Comparison of ENCODE assay signal across 2 cellular contexts in genomic region chr16:14418795-14419225, GRCh38.
TF ChIP-seq lines count a peak whose summit lies in the region.

No MANE protein-coding gene starts in this region.

TF ChIP-seq in GM23338, 12 proteins besides CTCF, POLR2A, EP300 and RAD21:
- no peak for TF ChIP-seq ZNF462 (CRISPR knock-in tag; IDR thresholded peaks at IDR 0.05)
- TF ChIP-seq EZH2phosphoT487 (IDR thresholded peaks at IDR 0.05; ENCODE audit: unreplicated experiment): no peak
- TF ChIP-seq NANOG (IDR thresholded peaks at IDR 0.05; ENCODE audit: borderline replicate concordance): no peak
- no peak for TF ChIP-seq STAT1 (IDR thresholded peaks at IDR 0.05; ENCODE audit: unreplicated experiment)
- TF ChIP-seq ZNF331 (CRISPR knock-in tag; IDR thresholded peaks at IDR 0.05; ENCODE audit: low read depth): no peak
- TF ChIP-seq, protein P1, sequence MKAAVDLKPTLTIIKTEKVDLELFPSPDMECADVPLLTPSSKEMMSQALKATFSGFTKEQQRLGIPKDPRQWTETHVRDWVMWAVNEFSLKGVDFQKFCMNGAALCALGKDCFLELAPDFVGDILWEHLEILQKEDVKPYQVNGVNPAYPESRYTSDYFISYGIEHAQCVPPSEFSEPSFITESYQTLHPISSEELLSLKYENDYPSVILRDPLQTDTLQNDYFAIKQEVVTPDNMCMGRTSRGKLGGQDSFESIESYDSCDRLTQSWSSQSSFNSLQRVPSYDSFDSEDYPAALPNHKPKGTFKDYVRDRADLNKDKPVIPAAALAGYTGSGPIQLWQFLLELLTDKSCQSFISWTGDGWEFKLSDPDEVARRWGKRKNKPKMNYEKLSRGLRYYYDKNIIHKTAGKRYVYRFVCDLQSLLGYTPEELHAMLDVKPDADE (IDR thresholded peaks at IDR 0.05): no peak
- no peak for TF ChIP-seq POLR2AphosphoS5 (IDR thresholded peaks at IDR 0.05; ENCODE audit: low read depth)
- TF ChIP-seq EZH2 (IDR thresholded peaks at IDR 0.05; ENCODE audit: low read depth, unreplicated experiment): no peak
- TF ChIP-seq, protein P2, sequence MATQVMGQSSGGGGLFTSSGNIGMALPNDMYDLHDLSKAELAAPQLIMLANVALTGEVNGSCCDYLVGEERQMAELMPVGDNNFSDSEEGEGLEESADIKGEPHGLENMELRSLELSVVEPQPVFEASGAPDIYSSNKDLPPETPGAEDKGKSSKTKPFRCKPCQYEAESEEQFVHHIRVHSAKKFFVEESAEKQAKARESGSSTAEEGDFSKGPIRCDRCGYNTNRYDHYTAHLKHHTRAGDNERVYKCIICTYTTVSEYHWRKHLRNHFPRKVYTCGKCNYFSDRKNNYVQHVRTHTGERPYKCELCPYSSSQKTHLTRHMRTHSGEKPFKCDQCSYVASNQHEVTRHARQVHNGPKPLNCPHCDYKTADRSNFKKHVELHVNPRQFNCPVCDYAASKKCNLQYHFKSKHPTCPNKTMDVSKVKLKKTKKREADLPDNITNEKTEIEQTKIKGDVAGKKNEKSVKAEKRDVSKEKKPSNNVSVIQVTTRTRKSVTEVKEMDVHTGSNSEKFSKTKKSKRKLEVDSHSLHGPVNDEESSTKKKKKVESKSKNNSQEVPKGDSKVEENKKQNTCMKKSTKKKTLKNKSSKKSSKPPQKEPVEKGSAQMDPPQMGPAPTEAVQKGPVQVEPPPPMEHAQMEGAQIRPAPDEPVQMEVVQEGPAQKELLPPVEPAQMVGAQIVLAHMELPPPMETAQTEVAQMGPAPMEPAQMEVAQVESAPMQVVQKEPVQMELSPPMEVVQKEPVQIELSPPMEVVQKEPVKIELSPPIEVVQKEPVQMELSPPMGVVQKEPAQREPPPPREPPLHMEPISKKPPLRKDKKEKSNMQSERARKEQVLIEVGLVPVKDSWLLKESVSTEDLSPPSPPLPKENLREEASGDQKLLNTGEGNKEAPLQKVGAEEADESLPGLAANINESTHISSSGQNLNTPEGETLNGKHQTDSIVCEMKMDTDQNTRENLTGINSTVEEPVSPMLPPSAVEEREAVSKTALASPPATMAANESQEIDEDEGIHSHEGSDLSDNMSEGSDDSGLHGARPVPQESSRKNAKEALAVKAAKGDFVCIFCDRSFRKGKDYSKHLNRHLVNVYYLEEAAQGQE (IDR thresholded peaks at IDR 0.05; ENCODE audit: unreplicated experiment): no peak
- no peak for TF ChIP-seq ZNF114 (CRISPR knock-in tag; IDR thresholded peaks at IDR 0.05)
- TF ChIP-seq JUNB (IDR thresholded peaks at IDR 0.05; ENCODE audit: unreplicated experiment): no peak
- TF ChIP-seq CREB1 (CRISPR knock-in tag; IDR thresholded peaks at IDR 0.05; ENCODE audit: low read depth): no peak
TF ChIP-seq in GM23338: peak in this region for 0.

TF ChIP-seq in endothelial cell of umbilical vein, 7 proteins besides CTCF, POLR2A, EP300 and RAD21 (continued from another document):
- no peak for TF ChIP-seq FOS (IDR thresholded peaks at IDR 0.05; ENCODE audit: borderline replicate concordance, insufficient read depth, low read length)
- TF ChIP-seq GATA2 (IDR thresholded peaks at IDR 0.05; ENCODE audit: insufficient read depth, insufficient read length, low read depth, low read length): no peak
- no peak for TF ChIP-seq MYC (IDR thresholded peaks at IDR 0.05; ENCODE audit: low read depth, low read length)
- TF ChIP-seq, protein P3, sequence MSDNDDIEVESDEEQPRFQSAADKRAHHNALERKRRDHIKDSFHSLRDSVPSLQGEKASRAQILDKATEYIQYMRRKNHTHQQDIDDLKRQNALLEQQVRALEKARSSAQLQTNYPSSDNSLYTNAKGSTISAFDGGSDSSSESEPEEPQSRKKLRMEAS (IDR thresholded peaks at IDR 0.05; ENCODE audit: insufficient read depth, insufficient read length): no peak
- no peak for TF ChIP-seq JUN (IDR thresholded peaks at IDR 0.05; ENCODE audit: borderline replicate concordance, insufficient read depth, insufficient read length, low read depth)
